1 cellular context compared by ENCODE assay signal in genomic region chr2:26033769-26034596, GRCh38.
TF ChIP-seq lines count a peak whose summit lies in the region.

Gene RAB10, plus strand, starts transcription at chr2:26034084. Its CDS starts 525 bp downstream, at chr2:26034609.

TF ChIP-seq in HEK293, 187 proteins besides CTCF, POLR2A, EP300 and RAD21 (continued from another document and continues in another):
- TF ChIP-seq, protein P1, sequence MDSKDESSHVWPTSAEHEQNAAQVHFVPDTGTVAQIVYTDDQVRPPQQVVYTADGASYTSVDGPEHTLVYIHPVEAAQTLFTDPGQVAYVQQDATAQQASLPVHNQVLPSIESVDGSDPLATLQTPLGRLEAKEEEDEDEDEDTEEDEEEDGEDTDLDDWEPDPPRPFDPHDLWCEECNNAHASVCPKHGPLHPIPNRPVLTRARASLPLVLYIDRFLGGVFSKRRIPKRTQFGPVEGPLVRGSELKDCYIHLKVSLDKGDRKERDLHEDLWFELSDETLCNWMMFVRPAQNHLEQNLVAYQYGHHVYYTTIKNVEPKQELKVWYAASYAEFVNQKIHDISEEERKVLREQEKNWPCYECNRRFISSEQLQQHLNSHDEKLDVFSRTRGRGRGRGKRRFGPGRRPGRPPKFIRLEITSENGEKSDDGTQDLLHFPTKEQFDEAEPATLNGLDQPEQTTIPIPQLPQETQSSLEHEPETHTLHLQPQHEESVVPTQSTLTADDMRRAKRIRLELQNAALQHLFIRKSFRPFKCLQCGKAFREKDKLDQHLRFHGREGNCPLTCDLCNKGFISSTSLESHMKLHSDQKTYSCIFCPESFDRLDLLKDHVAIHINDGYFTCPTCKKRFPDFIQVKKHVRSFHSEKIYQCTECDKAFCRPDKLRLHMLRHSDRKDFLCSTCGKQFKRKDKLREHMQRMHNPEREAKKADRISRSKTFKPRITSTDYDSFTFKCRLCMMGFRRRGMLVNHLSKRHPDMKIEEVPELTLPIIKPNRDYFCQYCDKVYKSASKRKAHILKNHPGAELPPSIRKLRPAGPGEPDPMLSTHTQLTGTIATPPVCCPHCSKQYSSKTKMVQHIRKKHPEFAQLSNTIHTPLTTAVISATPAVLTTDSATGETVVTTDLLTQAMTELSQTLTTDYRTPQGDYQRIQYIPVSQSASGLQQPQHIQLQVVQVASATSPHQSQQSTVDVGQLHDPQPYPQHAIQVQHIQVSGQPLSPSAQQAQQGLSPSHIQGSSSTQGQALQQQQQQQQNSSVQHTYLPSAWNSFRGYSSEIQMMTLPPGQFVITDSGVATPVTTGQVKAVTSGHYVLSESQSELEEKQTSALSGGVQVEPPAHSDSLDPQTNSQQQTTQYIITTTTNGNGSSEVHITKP (tag by site-specific recombination; IDR thresholded peaks at IDR 0.05) = peak; percentile 93
- TF ChIP-seq SALL2 (tag by site-specific recombination; IDR thresholded peaks at IDR 0.05; ENCODE audit: borderline replicate concordance) (no peak), ZNF155 (tag by site-specific recombination; IDR thresholded peaks at IDR 0.05) (no peak), AEBP2 (tag by site-specific recombination; IDR thresholded peaks at IDR 0.05; ENCODE audit: borderline replicate concordance) (no peak), ZNF610 (tag by site-specific recombination; IDR thresholded peaks at IDR 0.05; ENCODE audit: borderline replicate concordance) (peak; percentile 90), ZSCAN18 (tag by site-specific recombination; IDR thresholded peaks at IDR 0.05) (no peak), REST (tag by site-specific recombination; IDR thresholded peaks at IDR 0.05) (0 out of 2 replicates have a peak, but pooled peaks have one; percentile 22), PRDM2 (tag by site-specific recombination; IDR thresholded peaks at IDR 0.05; ENCODE audit: borderline replicate concordance) (no peak), ZNF133 (tag by site-specific recombination; IDR thresholded peaks at IDR 0.05) (no peak), PATZ1 (tag by site-specific recombination; IDR thresholded peaks at IDR 0.05) (peak; percentile 60), FEZF1 (tag by site-specific recombination; IDR thresholded peaks at IDR 0.05) (no peak), ZNF777 (tag by site-specific recombination; IDR thresholded peaks at IDR 0.05; ENCODE audit: borderline replicate concordance) (peak; percentile 95; the same call in 1 of the 2 replicates), ZNF521 (tag by site-specific recombination; IDR thresholded peaks at IDR 0.05) (no peak), ZNF558 (tag by site-specific recombination; IDR thresholded peaks at IDR 0.05) (no peak), ZNF623 (tag by site-specific recombination; IDR thresholded peaks at IDR 0.05) (no peak), PBX3 (CRISPR knock-in tag; IDR thresholded peaks at IDR 0.05) (peak; percentile 88; the same call in 1 of the 2 replicates), ZNF19 (tag by site-specific recombination; IDR thresholded peaks at IDR 0.05; ENCODE audit: low read depth) (no peak), OSR2 (tag by site-specific recombination; IDR thresholded peaks at IDR 0.05) (no peak), ZNF580 (tag by site-specific recombination; IDR thresholded peaks at IDR 0.05) (peak; percentile 32; the same call in 1 of the 2 replicates), ZNF645 (tag by site-specific recombination; IDR thresholded peaks at IDR 0.05) (no peak)
- TF ChIP-seq, protein P2, sequence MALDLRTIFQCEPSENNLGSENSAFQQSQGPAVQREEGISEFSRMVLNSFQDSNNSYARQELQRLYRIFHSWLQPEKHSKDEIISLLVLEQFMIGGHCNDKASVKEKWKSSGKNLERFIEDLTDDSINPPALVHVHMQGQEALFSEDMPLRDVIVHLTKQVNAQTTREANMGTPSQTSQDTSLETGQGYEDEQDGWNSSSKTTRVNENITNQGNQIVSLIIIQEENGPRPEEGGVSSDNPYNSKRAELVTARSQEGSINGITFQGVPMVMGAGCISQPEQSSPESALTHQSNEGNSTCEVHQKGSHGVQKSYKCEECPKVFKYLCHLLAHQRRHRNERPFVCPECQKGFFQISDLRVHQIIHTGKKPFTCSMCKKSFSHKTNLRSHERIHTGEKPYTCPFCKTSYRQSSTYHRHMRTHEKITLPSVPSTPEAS (tag by site-specific recombination; IDR thresholded peaks at IDR 0.05) = peak; percentile 14; the same call in 1 of the 2 replicates
- TF ChIP-seq, protein P3, sequence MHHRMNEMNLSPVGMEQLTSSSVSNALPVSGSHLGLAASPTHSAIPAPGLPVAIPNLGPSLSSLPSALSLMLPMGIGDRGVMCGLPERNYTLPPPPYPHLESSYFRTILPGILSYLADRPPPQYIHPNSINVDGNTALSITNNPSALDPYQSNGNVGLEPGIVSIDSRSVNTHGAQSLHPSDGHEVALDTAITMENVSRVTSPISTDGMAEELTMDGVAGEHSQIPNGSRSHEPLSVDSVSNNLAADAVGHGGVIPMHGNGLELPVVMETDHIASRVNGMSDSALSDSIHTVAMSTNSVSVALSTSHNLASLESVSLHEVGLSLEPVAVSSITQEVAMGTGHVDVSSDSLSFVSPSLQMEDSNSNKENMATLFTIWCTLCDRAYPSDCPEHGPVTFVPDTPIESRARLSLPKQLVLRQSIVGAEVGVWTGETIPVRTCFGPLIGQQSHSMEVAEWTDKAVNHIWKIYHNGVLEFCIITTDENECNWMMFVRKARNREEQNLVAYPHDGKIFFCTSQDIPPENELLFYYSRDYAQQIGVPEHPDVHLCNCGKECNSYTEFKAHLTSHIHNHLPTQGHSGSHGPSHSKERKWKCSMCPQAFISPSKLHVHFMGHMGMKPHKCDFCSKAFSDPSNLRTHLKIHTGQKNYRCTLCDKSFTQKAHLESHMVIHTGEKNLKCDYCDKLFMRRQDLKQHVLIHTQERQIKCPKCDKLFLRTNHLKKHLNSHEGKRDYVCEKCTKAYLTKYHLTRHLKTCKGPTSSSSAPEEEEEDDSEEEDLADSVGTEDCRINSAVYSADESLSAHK (tag by site-specific recombination; IDR thresholded peaks at IDR 0.05) = no peak
